Comparison of ENCODE assay signal across 1 cellular context in genomic region chr7:143368387-143368786, GRCh38.
TF ChIP-seq lines count a peak whose summit lies in the region.

No MANE protein-coding gene starts in this region.

TF ChIP-seq in HCT116, 20 proteins besides CTCF, POLR2A, EP300 and RAD21 (continued from another document):
- TF ChIP-seq REST (IDR thresholded peaks at IDR 0.05; ENCODE audit: low read depth), result no peak
- no peak for TF ChIP-seq JUND (IDR thresholded peaks at IDR 0.05)
- no peak for TF ChIP-seq SRF (IDR thresholded peaks at IDR 0.05; ENCODE audit: low read depth)
- no peak for TF ChIP-seq SIN3A (IDR thresholded peaks at IDR 0.05; ENCODE audit: low read depth)
- no peak for TF ChIP-seq ZNF274 (IDR thresholded peaks at IDR 0.05; ENCODE audit: low read depth, low read length)
- no peak for TF ChIP-seq ELF1 (IDR thresholded peaks at IDR 0.05; ENCODE audit: borderline replicate concordance, low read depth)
- TF ChIP-seq TCF7L2 (IDR thresholded peaks at IDR 0.05; ENCODE audit: borderline replicate concordance, extremely low read depth, insufficient read depth, insufficient read length), result no peak
- no peak for TF ChIP-seq EZH2phosphoT487 (IDR thresholded peaks at IDR 0.05; ENCODE audit: borderline replicate concordance)
- no peak for TF ChIP-seq CEBPB (IDR thresholded peaks at IDR 0.05; ENCODE audit: low read depth)
- no peak for TF ChIP-seq MAX (IDR thresholded peaks at IDR 0.05)
- TF ChIP-seq CBX3 (IDR thresholded peaks at IDR 0.05; ENCODE audit: low read depth), result no peak
- TF ChIP-seq ZFX (IDR thresholded peaks at IDR 0.05), result no peak
- no peak for TF ChIP-seq SP1 (IDR thresholded peaks at IDR 0.05; ENCODE audit: low read depth)
